In the genomic region with DNA sequence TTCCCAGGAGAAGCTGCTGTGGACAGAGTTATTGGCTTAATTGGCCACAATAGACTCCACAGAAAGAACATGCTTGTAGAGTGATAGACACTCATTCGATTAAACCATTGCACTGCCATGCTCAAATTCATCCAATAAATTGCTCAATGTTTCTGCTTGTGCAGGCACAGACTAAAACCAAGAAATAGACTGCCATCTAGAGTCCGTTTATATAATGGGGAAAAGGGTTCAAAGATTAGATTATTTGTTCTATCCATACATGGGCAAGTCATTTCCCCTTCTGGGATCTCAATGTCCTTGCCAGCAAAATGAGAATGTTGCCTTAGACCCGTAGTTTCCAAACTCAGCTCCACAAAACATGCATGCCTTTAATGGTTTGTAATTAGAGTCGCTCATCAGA, we compare ENCODE assay signal across 8 cellular contexts. TPM values are rescaled to one million over a fixed set of nuclear protein-coding genes. Genes with fewer than 3 reads are reported as not detected.
DNase-seq lines count a peak whose midpoint lies in the region; ATAC-seq and TF ChIP-seq lines count a peak whose summit lies in the region.

No MANE protein-coding gene starts in this region.

- in situ Hi-C loops in GM13976 (cut with MboI; ENCODE audit: low sequenced_read_pairs, unreplicated experiment), result no loop called here

- H3K4me3 Mint-ChIP-seq in chondrocyte (ENCODE audit: unreplicated experiment), result no peak overlapping the region
- H3K4me3 Mint-ChIP-seq in nephron progenitor cell, result no peak overlapping the region

- H3K4me1 Mint-ChIP-seq in chondrocyte (ENCODE audit: low read depth) (peaks cover 39% of the 10 kb centered on the region), nephron progenitor cell (peaks cover 25% of the 10 kb centered on the region)

- DNase-seq in A172 (ENCODE audit: low spot score), result peak; percentile 0
- DNase-seq in GM13976 (ENCODE audit: low spot score), result peak; percentile 38
- DNase-seq in NCI-H748 (lab: John Stamatoyannopoulos, UW; ENCODE audit: unreplicated experiment), result peak; percentile 52
- no peak for DNase-seq in chondrocyte (ENCODE audit: low spot score)
- no peak for DNase-seq in nephron progenitor cell
- DNase-seq in activated T-cell treated with anti-CD3 and anti-CD28 coated beads for 4 hours, result no peak

- H3K9me3 Mint-ChIP-seq in chondrocyte (ENCODE audit: low read depth) (no peaks in the 10 kb centered on the region), nephron progenitor cell (peaks cover 31% of the 10 kb centered on the region)

- H3K36me3 Mint-ChIP-seq in chondrocyte (ENCODE audit: low read depth), result no peaks in the 10 kb centered on the region
- H3K36me3 Mint-ChIP-seq in nephron progenitor cell (ENCODE audit: low read depth), result no peaks in the 10 kb centered on the region

- no peak for ATAC-seq in GM21825 (IDR thresholded peaks at IDR 0.05; ENCODE audit: unreplicated experiment)
- no peak for ATAC-seq in HG03521 (IDR thresholded peaks at IDR 0.05; ENCODE audit: unreplicated experiment)

- TF ChIP-seq CTCF in GM13976 (IDR thresholded peaks at IDR 0.05; ENCODE audit: borderline replicate concordance, control extremely low read depth, extremely low read depth, insufficient read depth, missing control alignments) (peak; percentile 32), chondrocyte (IDR thresholded peaks at IDR 0.05) (peak; percentile 78), nephron progenitor cell (IDR thresholded peaks at IDR 0.05) (peak; percentile 27)

- H3K27ac Mint-ChIP-seq in chondrocyte (ENCODE audit: unreplicated experiment) (peak overlapping the region; percentile 13), nephron progenitor cell (no peak overlapping the region)

- no peaks in the 10 kb centered on the region for H3K27me3 Mint-ChIP-seq in chondrocyte (ENCODE audit: low read depth)
- peaks cover 4% of the 10 kb centered on the region for H3K27me3 Mint-ChIP-seq in nephron progenitor cell (ENCODE audit: low read depth, poor library complexity)

RNA-seq across cellular contexts. Expression of a gene that starts 8.7 kb away (rescaled TPM):
- total RNA-seq in A172 (2014; rRNA removed; shearing (Covaris generic)), result 0.40 and 0.60 TPM in 2 replicates
- total RNA-seq in chondrocyte, result 2.7 to 4.7 TPM (median 3.1 TPM) in 3 replicates

RNA-seq across cellular contexts. Expression of a gene that starts 22.9 kb away (rescaled TPM):
- total RNA-seq in A172 (2014; rRNA removed; shearing (Covaris generic)), result 5.9 and 9.3 TPM in 2 replicates
- total RNA-seq in chondrocyte, result 32.1 to 32.4 TPM (median 32.2 TPM) in 3 replicates

RNA-seq across cellular contexts. Expression of a gene that starts 32.7 kb away (rescaled TPM):
- total RNA-seq in A172 (2014; rRNA removed; shearing (Covaris generic)), result 31.9 and 38.6 TPM in 2 replicates
- 255 to 261 TPM (median 259 TPM) in 3 replicates for total RNA-seq in chondrocyte

RNA-seq across cellular contexts. Expression of a gene that starts 52.5 kb away (rescaled TPM):
- 7.5 and 12.8 TPM in 2 replicates for total RNA-seq in A172 (2014; rRNA removed; shearing (Covaris generic))
- 39.3 to 54.2 TPM (median 49.2 TPM) in 3 replicates for total RNA-seq in chondrocyte

Comparison
In these comparisons a context has a peak if more than half of its experiments do, and no peak if none do; other contexts are left out.
1. DNase-seq: peak in A172 (single experiment), GM13976 (single experiment) and NCI-H748 (single experiment); none in chondrocyte (single experiment), nephron progenitor cell (single experiment) and activated T-cell treated with anti-CD3 and anti-CD28 coated beads for 4 hours (single experiment).
2. CTCF ChIP-seq: peak in every context shown above with its lines; median percentile 78 in chondrocyte; 32 in GM13976; 27 in nephron progenitor cell.